Comparison of ENCODE assay signal across 1 cellular context in genomic region chr2:46962751-46963150, GRCh38.
TF ChIP-seq lines count a peak whose summit lies in the region.

No MANE protein-coding gene starts in this region.

TF ChIP-seq in IMR-90, 13 proteins besides CTCF, POLR2A, EP300 and RAD21:
- TF ChIP-seq MAFK (IDR thresholded peaks at IDR 0.05; ENCODE audit: low read depth, low read length) = no peak
- no peak for TF ChIP-seq RFX5 (IDR thresholded peaks at IDR 0.05; ENCODE audit: low read depth, low read length)
- peak; percentile 48; the same call in 1 of the 2 replicates for TF ChIP-seq CEBPB (IDR thresholded peaks at IDR 0.05; ENCODE audit: low read depth, low read length)
- TF ChIP-seq MAZ (IDR thresholded peaks at IDR 0.05; ENCODE audit: borderline replicate concordance, low read depth, low read length) = no peak
